30 cellular contexts compared by ENCODE assay signal in the genomic region with DNA sequence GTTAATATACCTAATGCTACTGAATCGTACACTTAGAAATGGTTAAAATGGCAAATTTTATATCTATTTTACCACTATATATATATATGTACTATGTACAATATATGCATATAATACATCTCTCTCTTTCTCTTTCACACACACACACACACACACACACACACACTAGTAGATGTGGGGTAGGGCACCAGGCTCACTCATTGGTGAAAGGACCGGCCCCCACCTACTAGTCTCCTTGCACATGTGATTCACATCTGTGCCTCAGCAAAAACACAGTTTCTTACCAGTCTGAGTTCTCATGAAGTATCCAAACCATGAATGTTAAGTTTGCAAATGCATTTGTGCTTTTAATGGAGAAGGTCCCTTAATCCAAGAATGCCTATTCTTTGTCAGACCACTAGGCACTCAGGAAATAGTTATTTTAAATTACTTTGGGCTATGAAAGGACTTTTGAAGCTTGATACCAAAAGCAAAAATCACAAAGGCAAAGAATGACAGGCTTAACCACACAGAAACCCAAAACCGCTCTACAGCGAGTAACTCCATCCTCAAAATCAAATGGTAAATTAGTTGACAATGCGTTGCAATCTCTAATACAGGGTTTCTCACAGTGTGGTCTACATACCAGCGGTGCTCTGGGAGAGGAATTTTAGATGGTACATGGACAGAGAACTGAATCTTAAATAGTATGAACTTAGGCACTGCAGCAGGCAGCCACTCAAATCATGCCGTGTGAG. TPM values are rescaled to one million over a fixed set of nuclear protein-coding genes. Genes with fewer than 3 reads are reported as not detected.
"Had no signal": no experiment of that assay in that cellular context is flagged by ENCODE, and none has a peak within 500 bp of the region (broad histone marks: within the 10 kb centered on the region; RNA-seq: fewer than 3 reads in every experiment).

No MANE protein-coding gene starts in this region.

- DNase-seq: hypothalamus; kidney; left colon; left lung; lower lobe of right lung; mammary epithelial cell; mesenchymal stem cell; naive B cell; nucleus accumbens; right lobe of liver; stimulated activated CD4-positive, alpha-beta T cell treated with anti-CD3 and anti-CD28 coated beads, Interleukin-12 subunit alpha, Interleukin-12 subunit beta, amount 100 ng/mL, for 4 hours; stimulated activated CD4-positive, alpha-beta T cell treated with anti-CD3 and anti-CD28 coated beads, Interleukin-15, amount 100 ng/mL, for 24 hours; stimulated activated CD4-positive, alpha-beta T cell treated with anti-CD3 and anti-CD28 coated beads, Interleukin-2, amount 100 ng/mL, for 24 hours; stimulated activated CD4-positive, alpha-beta T cell treated with anti-CD3 and anti-CD28 coated beads, Interleukin-4, amount 100 ng/mL, for 1 hour; stimulated activated naive CD4-positive, alpha-beta T cell; tibial artery; trophoblast cell; upper lobe of right lung had no signal

- H3K4me3 ChIP-seq: left lung, lower lobe of right lung, right atrium auricular region, right lobe of liver, skin epidermis, suprapubic skin, thoracic aorta, tibial artery, upper lobe of right lung had no signal

- H3K36me3 ChIP-seq: left lung, lower lobe of right lung, right atrium auricular region, suprapubic skin, thoracic aorta, tibial artery, upper lobe of right lung had no signal

- H3K9ac ChIP-seq: parathyroid adenoma had no signal

- H3K27ac ChIP-seq: left lung, lower lobe of right lung, parathyroid adenoma, right atrium auricular region, right lobe of liver, skin epidermis, suprapubic skin, thoracic aorta, tibial artery, upper lobe of right lung had no signal

- H3K27me3 ChIP-seq: right atrium auricular region, right lobe of liver, suprapubic skin, tibial artery, upper lobe of right lung had no signal

- H3K79me2 ChIP-seq: parathyroid adenoma had no signal

- ATAC-seq: left colon, left lung, lower lobe of right lung, right lobe of liver, upper lobe of right lung had no signal

- H2AFZ ChIP-seq: parathyroid adenoma had no signal

- H3K4me1 ChIP-seq: left lung, parathyroid adenoma, right lobe of liver had no signal

- H3K9me3 ChIP-seq: left lung, lower lobe of right lung, right atrium auricular region, right lobe of liver, suprapubic skin, thoracic aorta, tibial artery, upper lobe of right lung had no signal

RNA-seq across cellular contexts. Expression of a gene that starts 7.8 kb away (rescaled TPM):
- total RNA-seq: kidney, left colon, left lung, lower lobe of right lung, mammary epithelial cell, mesothelial cell of epicardium, neural crest cell, osteocyte, progenitor cell of endocrine pancreas, pulmonary artery endothelial cell, right atrium auricular region, right lobe of liver, subcutaneous adipose tissue, suprapubic skin, thoracic aorta, upper lobe of right lung had no signal
- polyA plus RNA-seq: immature natural killer cell, mammary epithelial cell had no signal
